Comparison of ENCODE assay signal across 25 cellular contexts in genomic region chr14:91899777-91900176, GRCh38. TPM values are rescaled to one million over a fixed set of nuclear protein-coding genes. Genes with fewer than 3 reads are reported as not detected.
A peak's percentile ranks its signal among the peaks of the same experiment; 100 is the strongest.
DNase-seq lines count a peak whose midpoint lies in the region; ATAC-seq and TF ChIP-seq lines count a peak whose summit lies in the region.
"Had no signal": no experiment of that assay in that cellular context is flagged by ENCODE, and none has a peak within 500 bp of the region (broad histone marks: within the 10 kb centered on the region; RNA-seq: fewer than 3 reads in every experiment).

No MANE protein-coding gene starts in this region.

- H3K9me3 Mint-ChIP-seq in neural progenitor cell: no peaks in the 10 kb centered on the region
- H3K9me3 Mint-ChIP-seq: activated naive CD4-positive, alpha-beta T cell treated with anti-CD3 and anti-CD28 coated beads for 36 hours; activated T-cell treated with anti-CD3 and anti-CD28 coated beads, Interleukin-2, amount 50 U/mL, for 72 hours; nephron; stimulated activated memory B cell treated with anti-CD40 and anti-IgM and Interleukin-4, amounts not matched to agents 10 μg/mL and 1 μg/mL and 100 μg/mL, for 72 hours; T-cell had no signal

- H3K36me3 ChIP-seq in left ventricle myocardium inferior: no peaks in the 10 kb centered on the region
- no peaks in the 10 kb centered on the region for H3K36me3 ChIP-seq in gastrocnemius medialis
- no peaks in the 10 kb centered on the region for H3K36me3 ChIP-seq in aorta (ENCODE audit: control insufficient read depth in 1 of 2, insufficient read depth in 2 of 2, low read length in 1 of 2)
- no peaks in the 10 kb centered on the region for H3K36me3 ChIP-seq in neural progenitor cell
- H3K36me3 ChIP-seq: thyroid gland had no signal

- H3K27me3 ChIP-seq in left ventricle myocardium inferior (ENCODE audit: low read depth) (peaks cover 15% of the 10 kb centered on the region), gastrocnemius medialis (no peaks in the 10 kb centered on the region), aorta (ENCODE audit: control insufficient read depth in 1 of 2, insufficient read depth in 2 of 2, low read length in 1 of 2) (no peaks in the 10 kb centered on the region), neural progenitor cell (no peaks in the 10 kb centered on the region)
- H3K27me3 ChIP-seq: thyroid gland had no signal

- no peak overlapping the region for H3K4me3 Mint-ChIP-seq in neural progenitor cell
- H3K4me3 Mint-ChIP-seq: activated naive CD4-positive, alpha-beta T cell treated with anti-CD3 and anti-CD28 coated beads for 36 hours; activated T-cell treated with anti-CD3 and anti-CD28 coated beads, Interleukin-2, amount 50 U/mL, for 72 hours; IgD-negative memory B cell; nephron; stimulated activated memory B cell treated with anti-CD40 and anti-IgM and Interleukin-4, amounts not matched to agents 10 μg/mL and 1 μg/mL and 100 μg/mL, for 72 hours; T-cell had no signal

- H3K4me2 ChIP-seq in neural progenitor cell: no peak overlapping the region

- H3K79me2 ChIP-seq in neural progenitor cell (ENCODE audit: low read depth): no peaks in the 10 kb centered on the region

- WGBS in aorta, 2 donors: 5 to 6% methylated on average over 4 of the region's 4 CpGs

- TF ChIP-seq CTCF in left ventricle myocardium inferior (IDR thresholded peaks at IDR 0.05; ENCODE audit: borderline replicate concordance) (no peak), fibroblast of pulmonary artery (IDR thresholded peaks at IDR 0.05; ENCODE audit: low read length, missing control alignments) (no peak), gastrocnemius medialis (IDR thresholded peaks at IDR 0.05 in 4 of 5, conservative IDR thresholded peaks at IDR 0.05 in 1 of 5) (no peak), neural progenitor cell (IDR thresholded peaks at IDR 0.05) (no peak)

- H3K4me1 ChIP-seq in left ventricle myocardium inferior: peaks cover 57% of the 10 kb centered on the region
- H3K4me1 ChIP-seq in gastrocnemius medialis: peaks cover 0 to 4% of the 10 kb centered on the region in 2 donors
- H3K4me1 ChIP-seq in aorta (ENCODE audit: control insufficient read depth in 1 of 2, insufficient read depth in 2 of 2, low read length in 2 of 2): peaks cover 19% of the 10 kb centered on the region in 2 donors
- no peaks in the 10 kb centered on the region for H3K4me1 ChIP-seq in neural progenitor cell

- DNase-seq in left ventricle myocardium inferior (no peak), Right ventricle myocardium inferior (ENCODE audit: missing footprints) (no peak), fibroblast of pulmonary artery (ENCODE audit: low read depth) (peak; percentile 29), gastrocnemius medialis (no peak), aorta (no peak), neural progenitor cell (ENCODE audit: low spot score) (no peak), HPDE6-E6E7 (ENCODE audit: extremely low spot score) (no peak)
- DNase-seq: activated T-cell treated with anti-CD3 and anti-CD28 coated beads, Interleukin-2, amount 50 U/mL, for 72 hours; cerebellar nuclear complex; erythroblast; midbrain; NCI-H1105 treated with DMSO at 0.1 percent for 48 hours; NCI-H2029 treated with DMSO at 0.1 percent for 48 hours; NCI-H226; SHP77 treated with DMSO at 0.1 percent for 48 hours; stimulated activated CD4-positive, alpha-beta T cell treated with anti-CD3 and anti-CD28 coated beads, Interleukin-2, amount 100 ng/mL, for 24 hours; T-cell; thyroid gland had no signal

- peaks cover 17% of the 10 kb centered on the region for H3K27me3 Mint-ChIP-seq in neural progenitor cell (ENCODE audit: insufficient read depth, low read depth)
- H3K27me3 Mint-ChIP-seq: progenitor cell of endocrine pancreas; stimulated activated memory B cell treated with anti-CD40 and anti-IgM and Interleukin-4, amounts not matched to agents 10 μg/mL and 1 μg/mL and 100 μg/mL, for 72 hours; T-cell had no signal

- H3K27ac Mint-ChIP-seq in neural progenitor cell: no peak overlapping the region
- H3K27ac Mint-ChIP-seq: activated naive CD4-positive, alpha-beta T cell treated with anti-CD3 and anti-CD28 coated beads for 36 hours; activated T-cell treated with anti-CD3 and anti-CD28 coated beads, Interleukin-2, amount 50 U/mL, for 72 hours; IgD-negative memory B cell; progenitor cell of endocrine pancreas; stimulated activated memory B cell treated with anti-CD40 and anti-IgM and Interleukin-4, amounts not matched to agents 10 μg/mL and 1 μg/mL and 100 μg/mL, for 72 hours; T-cell had no signal

- H3K9ac ChIP-seq in neural progenitor cell: no peak overlapping the region

- peak overlapping the region; percentile 81 for H3K27ac ChIP-seq in left ventricle myocardium inferior (replicated peaks)
- H3K27ac ChIP-seq in gastrocnemius medialis: peak overlapping the region; percentile 11 to 61 (median 40)
- H3K27ac ChIP-seq in aorta (ENCODE audit: low read depth in 1 of 2, low read length in 2 of 2): peak overlapping the region; percentile 79 to 100
- no peak overlapping the region for H3K27ac ChIP-seq in neural progenitor cell
- H3K27ac ChIP-seq: thyroid gland had no signal

- no peak overlapping the region for H2AFZ ChIP-seq in neural progenitor cell (replicated peaks)

- H3K4me3 ChIP-seq in left ventricle myocardium inferior: no peak overlapping the region
- no peak overlapping the region for H3K4me3 ChIP-seq in fibroblast of pulmonary artery (replicated peaks; ENCODE audit: low read depth, low read length)
- H3K4me3 ChIP-seq in gastrocnemius medialis: no peak overlapping the region
- H3K4me3 ChIP-seq in aorta (ENCODE audit: low read length in 2 of 2): no peak overlapping the region
- no peak overlapping the region for H3K4me3 ChIP-seq in neural progenitor cell
- H3K4me3 ChIP-seq: skin epidermis, thyroid gland had no signal

- no peaks in the 10 kb centered on the region for H4K20me1 ChIP-seq in neural progenitor cell (ENCODE audit: low read depth)

- ATAC-seq in Right ventricle myocardium inferior (no peak), gastrocnemius medialis (no peak), aorta (ENCODE audit: low FRiP score) (no peak), HG03139 (IDR thresholded peaks at IDR 0.05; ENCODE audit: unreplicated experiment) (no peak)
- ATAC-seq: activated T-cell treated with anti-CD3 and anti-CD28 coated beads, Interleukin-2, amount 50 U/mL, for 72 hours; stimulated activated memory B cell treated with anti-CD40 and anti-IgM and Interleukin-4, amounts not matched to agents 10 μg/mL and 1 μg/mL and 100 μg/mL, for 72 hours had no signal

- no peaks in the 10 kb centered on the region for H3F3A ChIP-seq in neural progenitor cell (ENCODE audit: low read depth)

- in situ Hi-C loops in gastrocnemius medialis (cut with MboI; ENCODE audit: low sequenced_read_pairs in 4 of 4): no loop called here

- intact Hi-C loops in left ventricle myocardium inferior (cut with micrococcal nuclease) (no loop called here), Right ventricle myocardium inferior (cut with DNase I) (no loop called here), gastrocnemius medialis (cut with DNase I; ENCODE audit: low total_unique reads) (loop anchor here (5.0 kb wide), 1 partner anchor 112 kb away; no protein-coding TSS in a partner anchor), aorta (cut with DNase I) (loop anchor here (5.0 kb wide), 3 partner anchors 33 to 83 kb away; no protein-coding TSS in a partner anchor)

- H3K4me1 Mint-ChIP-seq in neural progenitor cell: peaks cover 12% of the 10 kb centered on the region
- H3K4me1 Mint-ChIP-seq: stimulated activated memory B cell treated with anti-CD40 and anti-IgM and Interleukin-4, amounts not matched to agents 10 μg/mL and 1 μg/mL and 100 μg/mL, for 72 hours had no signal

- no peak for TF ChIP-seq POLR2A in gastrocnemius medialis (IDR thresholded peaks at IDR 0.05)

- no peaks in the 10 kb centered on the region for H3K9me3 ChIP-seq in left ventricle myocardium inferior (replicated peaks)
- no peaks in the 10 kb centered on the region for H3K9me3 ChIP-seq in gastrocnemius medialis
- no peaks in the 10 kb centered on the region for H3K9me3 ChIP-seq in aorta (ENCODE audit: control insufficient read depth, low read length)
- no peaks in the 10 kb centered on the region for H3K9me3 ChIP-seq in neural progenitor cell (ENCODE audit: low read depth)
- H3K9me3 ChIP-seq: thyroid gland had no signal

- no peaks in the 10 kb centered on the region for H3K36me3 Mint-ChIP-seq in neural progenitor cell
- H3K36me3 Mint-ChIP-seq: stimulated activated memory B cell treated with anti-CD40 and anti-IgM and Interleukin-4, amounts not matched to agents 10 μg/mL and 1 μg/mL and 100 μg/mL, for 72 hours; T-cell had no signal

RNA-seq across cellular contexts. Expression of gene TC2N, which starts 32.4 kb away (rescaled TPM):
- 4.1 TPM for total RNA-seq in left ventricle myocardium inferior
- total RNA-seq in Right ventricle myocardium inferior: 12.6 TPM
- 10 to 100 TPM in 1 of 4 donors, 1 to 10 TPM in 3; 3.2 to 11.9 (median 7.2) TPM for total RNA-seq in gastrocnemius medialis
- 100 to 1,000 TPM; 126 to 284 TPM for total RNA-seq in aorta
- 10 to 100 TPM; 50.7 to 66.4 TPM for polyA plus RNA-seq in aorta
- total RNA-seq in neural progenitor cell (ENCODE audit: low replicate concordance): 3.8 and 5.8 TPM in 2 replicates

RNA-seq across cellular contexts. Expression of gene FBLN5, which starts 47.7 kb away (rescaled TPM):
- total RNA-seq in left ventricle myocardium inferior (62.5 TPM), Right ventricle myocardium inferior (85.3 TPM), gastrocnemius medialis (10 to 100 TPM; 19.6 to 36.8 (median 27.3) TPM), aorta (100 to 1,000 TPM; 407 to 431 TPM), neural progenitor cell (ENCODE audit: low replicate concordance) (not detected in 2 replicates)
- polyA plus RNA-seq in aorta: 100 to 1,000 TPM; 375 to 735 TPM

Comparison
In these comparisons a context has a peak if more than half of its experiments do, and no peak if none do; other contexts are left out.
1. RNA of gene FBLN5, which starts 47.7 kb away (total RNA-seq): 407 to 431 TPM in aorta, 85.3 TPM in Right ventricle myocardium inferior (single experiment), 62.5 TPM in left ventricle myocardium inferior (single experiment) and 19.6 to 36.8 TPM in gastrocnemius medialis; not detected in neural progenitor cell; every median in the first group is over 10 times any median in the second.
2. intact Hi-C loops: an anchor here in gastrocnemius medialis (5.0 kb wide) and aorta (5.0 kb wide); none called in left ventricle myocardium inferior and Right ventricle myocardium inferior.